Comparison of ENCODE assay signal across 8 cellular contexts in genomic region chr2:99335911-99336779, GRCh38. TPM values are rescaled to one million over a fixed set of nuclear protein-coding genes. Genes with fewer than 3 reads are reported as not detected.
DNase-seq lines count a peak whose midpoint lies in the region; ATAC-seq and TF ChIP-seq lines count a peak whose summit lies in the region.

A gene with protein sequence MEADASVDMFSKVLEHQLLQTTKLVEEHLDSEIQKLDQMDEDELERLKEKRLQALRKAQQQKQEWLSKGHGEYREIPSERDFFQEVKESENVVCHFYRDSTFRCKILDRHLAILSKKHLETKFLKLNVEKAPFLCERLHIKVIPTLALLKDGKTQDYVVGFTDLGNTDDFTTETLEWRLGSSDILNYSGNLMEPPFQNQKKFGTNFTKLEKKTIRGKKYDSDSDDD (minus strand): TSS chr2:99336333. CDS start chr2:99333210, 3,123 bp downstream.

- H3K4me2 ChIP-seq in OCI-LY3 (ENCODE audit: low read length), result peak within 1 kb of the TSS; percentile 85

- no peak for TF ChIP-seq CTCF in OCI-LY3 (IDR thresholded peaks at IDR 0.05; ENCODE audit: low read depth, low read length)
- no peak for TF ChIP-seq CTCF in epithelial cell of esophagus (IDR thresholded peaks at IDR 0.05; ENCODE audit: insufficient read depth, low read depth, low read length, missing control alignments)

- H2AFZ ChIP-seq in OCI-LY3 (ENCODE audit: low read depth, low read length), result peak within 1 kb of the TSS; percentile 89

- H3K27ac ChIP-seq in OCI-LY3 (ENCODE audit: low read length), result peak within 1 kb of the TSS; percentile 76

- H3K4me1 ChIP-seq in OCI-LY3 (ENCODE audit: low read length), result peaks cover 13% of the 10 kb centered on the region
- peaks cover 37% of the 10 kb centered on the region for H3K4me1 ChIP-seq in mononuclear cell (ENCODE audit: insufficient read depth, low read length)

- no peaks in the 10 kb centered on the region for H3K9me3 ChIP-seq in OCI-LY3 (ENCODE audit: insufficient read depth, low read length)
- H3K9me3 ChIP-seq in mononuclear cell (ENCODE audit: low read depth, low read length), result no peaks in the 10 kb centered on the region

- H3K27me3 ChIP-seq in OCI-LY3 (ENCODE audit: low read depth, low read length) (no peaks in the 10 kb centered on the region), mononuclear cell (ENCODE audit: insufficient read depth, low read length) (no peaks in the 10 kb centered on the region)

- H3K79me2 ChIP-seq in OCI-LY3 (ENCODE audit: low read length), result peaks cover 70% of the 10 kb centered on the region

- H3K9ac ChIP-seq in OCI-LY3 (ENCODE audit: low read length), result peak within 1 kb of the TSS; percentile 88

- peak within 1 kb of the TSS; percentile 89 for H3K4me3 ChIP-seq in OCI-LY3 (ENCODE audit: low read length)
- H3K4me3 ChIP-seq in epithelial cell of esophagus (ENCODE audit: low read length), result peak within 1 kb of the TSS; percentile 97
- H3K4me3 ChIP-seq in mononuclear cell (ENCODE audit: low read length), result peak within 1 kb of the TSS; percentile 70

- DNase-seq in DMS 273 treated with DMSO at 0.1 percent for 48 hours (lab: John Stamatoyannopoulos, UW), result peak; percentile 99
- DNase-seq in HuH-7.5 (ENCODE audit: low spot score), result peak; percentile 92
- peak; percentile 95 for DNase-seq in activated CD8-positive, alpha-beta memory T cell treated with anti-CD3 and anti-CD28 coated beads, Interleukin-2, amount 50 U/mL, for 48 hours
- peak; percentile 100 for DNase-seq in epithelial cell of esophagus (ENCODE audit: low read depth)
- DNase-seq in stimulated activated CD8-positive, alpha-beta memory T cell treated with anti-CD3 and anti-CD28 coated beads, Interleukin-4, amount 100 ng/mL, for 1 hour (ENCODE audit: low read depth in 2 of 2, low spot score in 1 of 2), result peak; percentile 90 to 95

- H3K36me3 ChIP-seq in OCI-LY3 (replicated peaks; ENCODE audit: low read depth, low read length), result peaks cover 10% of the 10 kb centered on the region

- H4K20me1 ChIP-seq in OCI-LY3 (ENCODE audit: insufficient read depth, low read length), result peaks cover 23% of the 10 kb centered on the region; the same call in 1 of the 2 replicates

- ATAC-seq in GM21528 (IDR thresholded peaks at IDR 0.05; ENCODE audit: low FRiP score, unreplicated experiment), result peak; percentile 76

RNA-seq across cellular contexts. Expression of the gene that starts here (rescaled TPM):
- 18.9 TPM for total RNA-seq in mononuclear cell

Comparison
In these comparisons a context has a peak if more than half of its experiments do, and no peak if none do; other contexts are left out.
1. Peak in every context shown above with its lines: DNase-seq, ATAC-seq, H3K4me3 ChIP-seq and H3K27ac ChIP-seq.